In the genomic region with DNA sequence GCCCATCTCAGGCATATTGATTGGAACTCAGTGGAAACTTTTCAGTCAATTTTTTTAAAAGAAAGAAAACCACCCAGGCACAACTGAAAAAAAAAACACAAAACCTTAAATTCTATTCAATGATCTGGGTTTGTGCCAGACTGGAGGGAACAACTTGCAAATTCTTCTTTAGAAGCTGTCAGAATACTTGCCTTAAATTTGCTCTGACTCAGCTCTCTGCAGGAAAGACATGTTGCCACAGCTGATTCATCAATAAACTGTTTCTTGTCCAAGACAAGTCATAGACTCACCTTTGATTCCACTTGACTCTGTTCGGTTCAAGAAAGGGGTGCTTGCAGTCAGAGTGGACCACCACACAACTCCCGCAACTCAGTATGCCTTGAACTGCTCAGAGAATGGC, we compare ENCODE assay signal across 27 cellular contexts.
DNase-seq lines count a peak whose midpoint lies in the region; ATAC-seq, FAIRE-seq and TF ChIP-seq lines count a peak whose summit lies in the region.
"Had no signal": no experiment of that assay in that cellular context is flagged by ENCODE, and none has a peak within 500 bp of the region (broad histone marks: within the 10 kb centered on the region; RNA-seq: fewer than 3 reads in every experiment).

No MANE protein-coding gene starts in this region.

- H4K20me1 ChIP-seq in HepG2 (ENCODE audit: insufficient read depth, low read length) (no peaks in the 10 kb centered on the region), keratinocyte (ENCODE audit: control insufficient read depth, extremely low read depth, insufficient read depth, low read length) (no peaks in the 10 kb centered on the region)
- H4K20me1 ChIP-seq: BLaER1 treated with 17β-estradiol and CSF1 and Interleukin-3, amounts not matched to agents 10 nM and 100 nM had no signal

- TF ChIP-seq EP300 in HepG2 (IDR thresholded peaks at IDR 0.05; ENCODE audit: low read depth in 2 of 2, low read length in 2 of 2) (no peak), HepG2 (CRISPR knock-in tag; IDR thresholded peaks at IDR 0.05; ENCODE audit: borderline replicate concordance) (no peak)

- H2AFZ ChIP-seq in HepG2 (ENCODE audit: low read length) (no peak overlapping the region), keratinocyte (ENCODE audit: control insufficient read depth, low read length) (no peak overlapping the region)
- H2AFZ ChIP-seq: GM23248 had no signal

- WGBS in HepG2 (ENCODE audit: low lambda C conversion rate): 0% methylated on average over 2 of the region's 2 CpGs
- 83% methylated on average over 2 of the region's 2 CpGs for WGBS in right lobe of liver (ENCODE audit: insufficient coverage, low coverage, low lambda C conversion rate, missing lambda C conversion rate)

- H3K4me1 ChIP-seq in HepG2 (ENCODE audit: insufficient read depth, low read length): no peaks in the 10 kb centered on the region
- H3K4me1 ChIP-seq in right lobe of liver: no peaks in the 10 kb centered on the region
- peaks cover 20% of the 10 kb centered on the region for H3K4me1 ChIP-seq in keratinocyte (ENCODE audit: control insufficient read depth, extremely low read depth, insufficient read depth, low read length)
- no peaks in the 10 kb centered on the region for H3K4me1 ChIP-seq in CD8-positive, alpha-beta T cell (ENCODE audit: insufficient read depth, low read length)
- H3K4me1 ChIP-seq: SJSA1 had no signal

- peaks cover 2% of the 10 kb centered on the region for H3K9me1 ChIP-seq in keratinocyte (ENCODE audit: control insufficient read depth, extremely low read depth, insufficient read depth, low read length)

- DNase-seq in HepG2 (ENCODE audit: low spot score): no peak
- DNase-seq in right lobe of liver: no peak
- DNase-seq in epithelial cell of esophagus (ENCODE audit: low read depth): peak; percentile 87
- peak; percentile 26 for DNase-seq in keratinocyte (ENCODE audit: low read depth, low spot score)
- DNase-seq in superior temporal gyrus (ENCODE audit: extremely low spot score): peak; percentile 34
- no peak for DNase-seq in RKO (ENCODE audit: low spot score)
- no peak for DNase-seq in activated CD8-positive, alpha-beta memory T cell treated with anti-CD3 and anti-CD28 coated beads, Interleukin-2, amount 50 U/mL, for 4 hours
- no peak for DNase-seq in CD8-positive, alpha-beta T cell
- DNase-seq: 8988T; CD4-positive, alpha-beta memory T cell; GM23248; H9; HFFc6; Kasumi-1; MM.1S; NCI-H1048; NCI-H1417 treated with DMSO at 0.1 percent for 48 hours; NCI-H187 treated with DMSO at 0.1 percent for 48 hours; NCI-H2227 treated with DMSO at 0.1 percent for 48 hours; NCI-H510A; NCI-H748 treated with DMSO at 0.1 percent for 48 hours; NK-92 treated with Interleukin-12 subunit alpha and Interleukin-12 subunit beta, amount 100 ng/mL, for 24 hours had no signal

- H3K4me1 Mint-ChIP-seq in CD8-positive, alpha-beta T cell (ENCODE audit: low read depth): no peaks in the 10 kb centered on the region
- H3K4me1 Mint-ChIP-seq: CD4-positive, alpha-beta memory T cell; H9 had no signal

- H3K27me3 Mint-ChIP-seq in CD8-positive, alpha-beta T cell (ENCODE audit: low read depth): no peaks in the 10 kb centered on the region

- FAIRE-seq in HepG2 (lab: Jason Lieb, UNC): no peak
- no peak for FAIRE-seq in keratinocyte (lab: Jason Lieb, UNC)
- FAIRE-seq: GM12891 had no signal

- H3K4me3 Mint-ChIP-seq in CD8-positive, alpha-beta T cell: no peak overlapping the region
- H3K4me3 Mint-ChIP-seq: CD4-positive, alpha-beta memory T cell; H9; HFFc6 had no signal

- no peak for ATAC-seq in HepG2
- no peak for ATAC-seq in right lobe of liver
- no peak for ATAC-seq in CD8-positive, alpha-beta T cell
- ATAC-seq: Panc1, Right ventricle myocardium inferior had no signal

- H3K36me3 ChIP-seq in HepG2 (replicated peaks in 1 of 2; ENCODE audit: control insufficient read depth in 1 of 2, insufficient read depth in 2 of 2, low read length in 2 of 2) (no peaks in the 10 kb centered on the region), right lobe of liver (no peaks in the 10 kb centered on the region), keratinocyte (ENCODE audit: control insufficient read depth in 2 of 2, extremely low read depth in 1 of 2, insufficient read depth in 2 of 2, low read length in 2 of 2) (no peaks in the 10 kb centered on the region)
- H3K36me3 ChIP-seq in CD8-positive, alpha-beta T cell (ENCODE audit: insufficient read depth, low read length): no peaks in the 10 kb centered on the region
- H3K36me3 ChIP-seq: BLaER1 treated with 17β-estradiol and CSF1 and Interleukin-3, amounts not matched to agents 10 nM and 100 nM; SJSA1 had no signal

- H3K27me3 ChIP-seq in HepG2 (ENCODE audit: control insufficient read depth in 1 of 2, insufficient read depth in 2 of 2, low read length in 2 of 2): no peaks in the 10 kb centered on the region
- no peaks in the 10 kb centered on the region for H3K27me3 ChIP-seq in right lobe of liver
- H3K27me3 ChIP-seq in keratinocyte (ENCODE audit: control insufficient read depth, extremely low read depth, insufficient read depth, low read length): no peaks in the 10 kb centered on the region
- no peaks in the 10 kb centered on the region for H3K27me3 ChIP-seq in CD8-positive, alpha-beta T cell (ENCODE audit: insufficient read depth, low read length)
- H3K27me3 ChIP-seq: BLaER1 treated with 17β-estradiol and CSF1 and Interleukin-3, amounts not matched to agents 10 nM and 100 nM; SJSA1 had no signal

- POLR2A ChIA-PET in HepG2 (lab: Yijun Ruan, JAX): no interaction called here
- POLR2A ChIA-PET in CD8-positive, alpha-beta T cell (lab: Charles Lee): no interaction called here

- no peak overlapping the region for H3K4me2 ChIP-seq in HepG2 (ENCODE audit: low read depth, low read length)
- H3K4me2 ChIP-seq in keratinocyte (ENCODE audit: control insufficient read depth, extremely low read depth, insufficient read depth, low read depth, low read length): peak overlapping the region; percentile 54

- H3K9ac ChIP-seq in HepG2 (ENCODE audit: insufficient read depth, low read depth, low read length): no peak overlapping the region
- H3K9ac ChIP-seq in keratinocyte (ENCODE audit: control insufficient read depth, extremely low read depth, insufficient read depth, low read length): no peak overlapping the region
- H3K9ac ChIP-seq: BLaER1 treated with 17β-estradiol and CSF1 and Interleukin-3, amounts not matched to agents 10 nM and 100 nM; GM23248 had no signal

- TF ChIP-seq CTCF in HepG2 (CRISPR knock-in tag; IDR thresholded peaks at IDR 0.05) (no peak), right lobe of liver (IDR thresholded peaks at IDR 0.05) (no peak), epithelial cell of esophagus (IDR thresholded peaks at IDR 0.05; ENCODE audit: insufficient read depth, low read depth, low read length, missing control alignments) (no peak), keratinocyte (optimal IDR thresholded peaks at IDR 0.05 in 1 of 3, IDR thresholded peaks at IDR 0.05 in 1 of 3, conservative IDR thresholded peaks at IDR 0.05 in 1 of 3; ENCODE audit: extremely low read depth in 1 of 3, insufficient read depth in 2 of 3, low read length in 3 of 3) (no peak)
- no peak for TF ChIP-seq CTCF in CD8-positive, alpha-beta T cell (IDR thresholded peaks at IDR 0.05)

- CTCF ChIA-PET in HepG2 (lab: Yijun Ruan, JAX; ENCODE audit: low intra/inter-chr PET ratio, low total read pairs): no interaction called here
- CTCF ChIA-PET in CD8-positive, alpha-beta T cell (lab: Charles Lee): no interaction called here

- BruUV-seq in HepG2 (replicated peaks; lab: Mats Ljungman, UMichigan): no TSS peak

- dilution Hi-C loops in keratinocyte (cut with MboI; ENCODE audit: extremely low pct_ligation_motif_present, low sequenced_read_pairs): no loop called here

- H3K9me3 Mint-ChIP-seq in CD8-positive, alpha-beta T cell: peaks cover 3% of the 10 kb centered on the region

- no peaks in the 10 kb centered on the region for H3K79me2 ChIP-seq in HepG2 (ENCODE audit: insufficient read depth, low read length)
- H3K79me2 ChIP-seq in keratinocyte (ENCODE audit: control insufficient read depth, insufficient read depth, low read length): no peaks in the 10 kb centered on the region

- no peak for TF ChIP-seq POLR2A in HepG2 (IDR thresholded peaks at IDR 0.05; ENCODE audit: insufficient read depth in 1 of 2, low read depth in 2 of 2, low read length in 2 of 2)
- no peak for TF ChIP-seq POLR2A in right lobe of liver (IDR thresholded peaks at IDR 0.05)

- H3K9me3 ChIP-seq in HepG2 (ENCODE audit: low read length) (no peaks in the 10 kb centered on the region), right lobe of liver (no peaks in the 10 kb centered on the region), keratinocyte (ENCODE audit: control insufficient read depth, low read depth, low read length) (no peaks in the 10 kb centered on the region)
- no peaks in the 10 kb centered on the region for H3K9me3 ChIP-seq in CD8-positive, alpha-beta T cell (ENCODE audit: low read length)
- H3K9me3 ChIP-seq: SJSA1 had no signal

- no peaks in the 10 kb centered on the region for H3K36me3 Mint-ChIP-seq in CD8-positive, alpha-beta T cell
- H3K36me3 Mint-ChIP-seq: CD4-positive, alpha-beta memory T cell had no signal

- TF ChIP-seq RAD21 in HepG2 (CRISPR knock-in tag; IDR thresholded peaks at IDR 0.05): no peak

- H3K27ac Mint-ChIP-seq in CD8-positive, alpha-beta T cell: no peak overlapping the region
- H3K27ac Mint-ChIP-seq: CD4-positive, alpha-beta memory T cell; H9; HFFc6 had no signal

- intact Hi-C loops in HepG2 (cut with micrococcal nuclease; ENCODE audit: unreplicated experiment) (no loop called here), right lobe of liver (cut with DNase I) (no loop called here)
- intact Hi-C loops in CD8-positive, alpha-beta T cell (cut with DNase I, micrococcal nuclease): no loop called here

- in situ Hi-C loops in HepG2 (cut with HindIII; ENCODE audit: extremely low pct_ligation_motif_present, low pct_unique_long_range_greater_than_20kb): no loop called here

- no peak overlapping the region for H3K27ac ChIP-seq in HepG2 (ENCODE audit: extremely low read length, insufficient read depth, low read length)
- H3K27ac ChIP-seq in right lobe of liver: no peak overlapping the region
- H3K27ac ChIP-seq in keratinocyte (ENCODE audit: control insufficient read depth, insufficient read depth, low read length): no peak overlapping the region
- no peak overlapping the region for H3K27ac ChIP-seq in CD8-positive, alpha-beta T cell (ENCODE audit: low read depth, low read length)
- H3K27ac ChIP-seq: BLaER1 treated with 17β-estradiol and CSF1 and Interleukin-3, amounts not matched to agents 10 nM and 100 nM; GM23248; SJSA1 had no signal

- H3K4me3 ChIP-seq in HepG2 (replicated peaks in 1 of 3; ENCODE audit: insufficient read depth in 1 of 3, low read depth in 2 of 3, low read length in 3 of 3) (no peak overlapping the region), right lobe of liver (no peak overlapping the region), epithelial cell of esophagus (ENCODE audit: low read length) (no peak overlapping the region), keratinocyte (ENCODE audit: control insufficient read depth in 2 of 3, extremely low read depth in 1 of 3, insufficient read depth in 2 of 3, low read depth in 1 of 3, low read length in 3 of 3) (no peak overlapping the region)
- H3K4me3 ChIP-seq in CD8-positive, alpha-beta T cell (ENCODE audit: low read depth, low read length): no peak overlapping the region
- H3K4me3 ChIP-seq: BLaER1 treated with 17β-estradiol and CSF1 and Interleukin-3, amounts not matched to agents 10 nM and 100 nM; GM23248; SJSA1 had no signal

TF ChIP-seq in HepG2, 621 proteins besides CTCF, POLR2A, EP300 and RAD21 (continues in another document):
- TF ChIP-seq NR2F2 (IDR thresholded peaks at IDR 0.05; ENCODE audit: borderline replicate concordance, low read depth): no peak

Comparison
In these comparisons a context has a peak if more than half of its experiments do, and no peak if none do; other contexts are left out.
1. DNase-seq: peak in epithelial cell of esophagus (single experiment), keratinocyte (single experiment) and superior temporal gyrus (single experiment); none in HepG2 (single experiment), right lobe of liver (0 of 3), RKO (single experiment), activated CD8-positive, alpha-beta memory T cell treated with anti-CD3 and anti-CD28 coated beads, Interleukin-2, amount 50 U/mL, for 4 hours (single experiment) and CD8-positive, alpha-beta T cell (0 of 7).